12 cellular contexts compared by ENCODE assay signal in the genomic region with DNA sequence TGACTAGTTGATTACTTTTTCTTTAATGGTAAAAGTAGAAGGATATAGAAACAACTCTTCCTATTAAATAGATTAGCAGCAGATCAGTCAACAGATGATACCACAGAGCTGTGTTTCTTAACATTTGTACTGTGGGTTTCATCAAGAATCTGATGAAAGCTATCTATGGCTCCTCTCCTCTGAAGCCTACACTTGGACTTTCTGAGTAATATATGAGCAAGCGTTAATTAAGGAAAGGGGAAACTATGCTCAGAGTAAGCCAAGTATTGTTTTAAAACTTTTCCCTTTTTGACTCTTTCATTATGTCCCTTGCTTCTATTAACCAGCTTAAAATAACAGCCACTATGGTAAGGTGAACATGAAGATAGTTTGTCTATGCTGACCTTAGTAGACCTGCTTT. TPM values are rescaled to one million over a fixed set of nuclear protein-coding genes. Genes with fewer than 3 reads are reported as not detected.
A peak's percentile ranks its signal among the peaks of the same experiment; 100 is the strongest.
DNase-seq lines count a peak whose midpoint lies in the region; ATAC-seq and TF ChIP-seq lines count a peak whose summit lies in the region.
"Had no signal": no experiment of that assay in that cellular context is flagged by ENCODE, and none has a peak within 500 bp of the region (broad histone marks: within the 10 kb centered on the region; RNA-seq: fewer than 3 reads in every experiment).

No MANE protein-coding gene starts in this region.

- 80% methylated on average over 1 of the region's 1 CpG for WGBS in SK-N-SH (ENCODE audit: low lambda C conversion rate)

- POLR2A ChIA-PET in SK-N-SH (lab: Yijun Ruan, JAX) (no interaction called here), WTC11 (lab: Charles Lee) (interaction anchor here (1.0 kb wide), 1 partner anchor 11 kb away, joined by 3 read pairs; a partner anchor contains a TSS)
- POLR2A ChIA-PET in naive thymus-derived CD4-positive, alpha-beta T cell (lab: Charles Lee): interaction anchor here (2.1 kb wide), 1 partner anchor 11 kb away, joined by 7 read pairs; a partner anchor contains a TSS

- H3K36me3 ChIP-seq in SK-N-SH (replicated peaks in 1 of 2; ENCODE audit: control insufficient read depth in 1 of 2, insufficient read depth in 2 of 2, low read length in 1 of 2): peaks cover 0 to 2% of the 10 kb centered on the region in 2 experiments
- peaks cover under 1 to 17% (median 5%) of the 10 kb centered on the region in 3 experiments for H3K36me3 ChIP-seq in naive thymus-derived CD4-positive, alpha-beta T cell (ENCODE audit: control insufficient read depth in 2 of 3, insufficient read depth in 3 of 3, low read length in 3 of 3)

- H3K79me2 ChIP-seq in SK-N-SH (ENCODE audit: insufficient read depth): peaks cover 100% of the 10 kb centered on the region

- ATAC-seq in SK-N-SH treated with all-trans-retinoic acid at 6 μM for 48 hours (peak; percentile 36; the same call in 1 of the 3 replicates), GM18868 (IDR thresholded peaks at IDR 0.05; ENCODE audit: unreplicated experiment) (peak; percentile 65), WTC11 (no peak), HG03469 (IDR thresholded peaks at IDR 0.05; ENCODE audit: unreplicated experiment) (no peak)
- peak; percentile 37 for ATAC-seq in naive thymus-derived CD4-positive, alpha-beta T cell

- TF ChIP-seq EP300 in SK-N-SH (IDR thresholded peaks at IDR 0.05; ENCODE audit: borderline replicate concordance in 1 of 2, low read depth in 1 of 2, low read length in 1 of 2): no peak

- no peaks in the 10 kb centered on the region for H3K27me3 ChIP-seq in SK-N-SH (ENCODE audit: insufficient read depth)
- H3K27me3 ChIP-seq in naive thymus-derived CD4-positive, alpha-beta T cell (ENCODE audit: control insufficient read depth in 2 of 2, insufficient read depth in 2 of 2, low read length in 2 of 2): no peaks in the 10 kb centered on the region
- H3K27me3 ChIP-seq: Peyer's patch had no signal

- no peak for TF ChIP-seq RAD21 in SK-N-SH (IDR thresholded peaks at IDR 0.05; ENCODE audit: low read length)

- peaks cover 14% of the 10 kb centered on the region for H3F3A ChIP-seq in SK-N-SH (replicated peaks; ENCODE audit: insufficient read depth)

- peaks cover 96% of the 10 kb centered on the region for H4K20me1 ChIP-seq in SK-N-SH (ENCODE audit: insufficient read depth)

- H2AFZ ChIP-seq in SK-N-SH (ENCODE audit: low read depth): no peak overlapping the region

- no peaks in the 10 kb centered on the region for H3K27me3 Mint-ChIP-seq in WTC11 (ENCODE audit: low read depth)
- H3K27me3 Mint-ChIP-seq in naive thymus-derived CD4-positive, alpha-beta T cell: no peaks in the 10 kb centered on the region

- TF ChIP-seq CTCF in SK-N-SH (IDR thresholded peaks at IDR 0.05): no peak
- no peak for TF ChIP-seq CTCF in WTC11 (IDR thresholded peaks at IDR 0.05)

- H3K9ac ChIP-seq in SK-N-SH: no peak overlapping the region

- H3K4me3 ChIP-seq in SK-N-SH (ENCODE audit: low read depth in 2 of 2, low read length in 1 of 2): no peak overlapping the region
- no peak overlapping the region for H3K4me3 ChIP-seq in naive thymus-derived CD4-positive, alpha-beta T cell (ENCODE audit: low read length)
- H3K4me3 ChIP-seq: lung, Peyer's patch had no signal

- no peaks in the 10 kb centered on the region for H3K9me3 ChIP-seq in SK-N-SH
- no peaks in the 10 kb centered on the region for H3K9me3 ChIP-seq in naive thymus-derived CD4-positive, alpha-beta T cell (ENCODE audit: control insufficient read depth in 2 of 3, low read length in 3 of 3)
- H3K9me3 ChIP-seq: Peyer's patch had no signal

- CTCF ChIA-PET in SK-N-SH (lab: Yijun Ruan, JAX) (no interaction called here), WTC11 (lab: Charles Lee) (no interaction called here)
- CTCF ChIA-PET in naive thymus-derived CD4-positive, alpha-beta T cell (lab: Charles Lee): interaction anchor here (1.4 kb wide), 1 partner anchor 9 kb away, joined by 4 read pairs; no protein-coding TSS in a partner anchor

- peaks cover 16% of the 10 kb centered on the region for H3K36me3 Mint-ChIP-seq in WTC11
- peaks cover 7 to 22% (median 19%) of the 10 kb centered on the region in 5 donors for H3K36me3 Mint-ChIP-seq in naive thymus-derived CD4-positive, alpha-beta T cell

- peak overlapping the region in 1 of 2 experiments; percentile 31; a peak in 1 of 4 replicates for H3K27ac ChIP-seq in SK-N-SH (ENCODE audit: low read depth in 2 of 2, low read length in 1 of 2)
- H3K27ac ChIP-seq in naive thymus-derived CD4-positive, alpha-beta T cell (ENCODE audit: low read depth, low read length): no peak overlapping the region
- H3K27ac ChIP-seq: Peyer's patch had no signal

- H3K9me2 ChIP-seq in SK-N-SH: no peaks in the 10 kb centered on the region

- peaks cover 27% of the 10 kb centered on the region for H3K4me1 Mint-ChIP-seq in WTC11
- peaks cover 63 to 86% (median 82%) of the 10 kb centered on the region in 7 donors for H3K4me1 Mint-ChIP-seq in naive thymus-derived CD4-positive, alpha-beta T cell

- DNase-seq in SK-N-SH (no peak), WTC11 (ENCODE audit: low spot score) (no peak), NCI-H1417 (lab: John Stamatoyannopoulos, UW) (no peak), NCI-H1048 (lab: John Stamatoyannopoulos, UW) (no peak)
- DNase-seq in naive thymus-derived CD4-positive, alpha-beta T cell: no peak
- DNase-seq: DMS 273 treated with DMSO at 0.1 percent for 48 hours, Peyer's patch, trophoblast cell had no signal

- H3K27ac Mint-ChIP-seq in WTC11: peak overlapping the region; percentile 28; the same call in 1 of the 2 replicates
- H3K27ac Mint-ChIP-seq in naive thymus-derived CD4-positive, alpha-beta T cell: peak overlapping the region in 4 of 9 donors; percentile 28 to 65 (median 54)

- intact Hi-C loops in naive thymus-derived CD4-positive, alpha-beta T cell (cut with micrococcal nuclease): no loop called here

- no peak overlapping the region for H3K4me3 Mint-ChIP-seq in WTC11
- H3K4me3 Mint-ChIP-seq in naive thymus-derived CD4-positive, alpha-beta T cell: peak overlapping the region in 7 of 10 donors; percentile 6 to 58 (median 49)

- no peaks in the 10 kb centered on the region for H3K9me3 Mint-ChIP-seq in WTC11
- H3K9me3 Mint-ChIP-seq in naive thymus-derived CD4-positive, alpha-beta T cell: no peaks in the 10 kb centered on the region

- H3K4me1 ChIP-seq in SK-N-SH (ENCODE audit: control insufficient read depth in 1 of 2, insufficient read depth in 2 of 2, low read depth in 1 of 2, low read length in 1 of 2): no peaks in the 10 kb centered on the region; a peak in 2 of 4 replicates
- peaks cover 41 to 45% of the 10 kb centered on the region in 2 donors for H3K4me1 ChIP-seq in naive thymus-derived CD4-positive, alpha-beta T cell (ENCODE audit: control insufficient read depth in 2 of 2, insufficient read depth in 2 of 2, low read length in 2 of 2)

- H3K4me2 ChIP-seq in SK-N-SH: no peak overlapping the region

TF ChIP-seq in SK-N-SH, 30 proteins besides CTCF, POLR2A, EP300 and RAD21 (continues in another document):
- TF ChIP-seq GABPA (IDR thresholded peaks at IDR 0.05; ENCODE audit: low read depth) (no peak), TAF1 (IDR thresholded peaks at IDR 0.05; ENCODE audit: borderline replicate concordance, low read depth, low read length) (no peak), FOSL2 (IDR thresholded peaks at IDR 0.05; ENCODE audit: borderline replicate concordance, low read depth) (no peak), EZH2phosphoT487 (IDR thresholded peaks at IDR 0.05; ENCODE audit: borderline replicate concordance, low read depth) (no peak), SMC3 (IDR thresholded peaks at IDR 0.05; ENCODE audit: low read depth, low read length) (no peak), GATA2 (CRISPR knock-in tag; IDR thresholded peaks at IDR 0.05) (no peak), YY1 (IDR thresholded peaks at IDR 0.05; ENCODE audit: low read depth) (no peak), NRF1 (IDR thresholded peaks at IDR 0.05; ENCODE audit: low read depth, low read length) (no peak)

TF ChIP-seq in WTC11, 78 proteins besides CTCF, POLR2A, EP300 and RAD21 (continues in another document):
- no peak for TF ChIP-seq IRF2 (CRISPR knock-in tag; IDR thresholded peaks at IDR 0.05; ENCODE audit: borderline replicate concordance, low read depth)
- TF ChIP-seq, protein P1, sequence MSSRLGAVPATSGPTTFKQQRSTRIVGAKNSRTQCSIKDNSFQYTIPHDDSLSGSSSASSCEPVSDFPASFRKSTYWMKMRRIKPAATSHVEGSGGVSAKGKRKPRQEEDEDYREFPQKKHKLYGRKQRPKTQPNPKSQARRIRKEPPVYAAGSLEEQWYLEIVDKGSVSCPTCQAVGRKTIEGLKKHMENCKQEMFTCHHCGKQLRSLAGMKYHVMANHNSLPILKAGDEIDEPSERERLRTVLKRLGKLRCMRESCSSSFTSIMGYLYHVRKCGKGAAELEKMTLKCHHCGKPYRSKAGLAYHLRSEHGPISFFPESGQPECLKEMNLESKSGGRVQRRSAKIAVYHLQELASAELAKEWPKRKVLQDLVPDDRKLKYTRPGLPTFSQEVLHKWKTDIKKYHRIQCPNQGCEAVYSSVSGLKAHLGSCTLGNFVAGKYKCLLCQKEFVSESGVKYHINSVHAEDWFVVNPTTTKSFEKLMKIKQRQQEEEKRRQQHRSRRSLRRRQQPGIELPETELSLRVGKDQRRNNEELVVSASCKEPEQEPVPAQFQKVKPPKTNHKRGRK (CRISPR knock-in tag; IDR thresholded peaks at IDR 0.05; ENCODE audit: borderline replicate concordance): no peak

RNA-seq across cellular contexts. Expression of a gene that starts 10.8 kb away (rescaled TPM):
- 4.4 and 5.6 TPM in 2 replicates for polyA plus RNA-seq in SK-N-SH (2012; rRNA removed)
- polyA plus RNA-seq in SK-N-SH (2012; cell fraction: cytosol; rRNA removed): 6.0 and 6.9 TPM in 2 replicates
- polyA plus RNA-seq in SK-N-SH (2012; cell fraction: nucleus; rRNA removed): 9.3 and 14.3 TPM in 2 replicates
- 30.2 to 35.7 TPM (median 32.8 TPM) in 3 replicates for total RNA-seq in WTC11 (2021)
- 100 to 1,000 TPM in 2 of 5 experiments, 10 to 100 TPM in 3; 60.8 to 124 (median 93.2) TPM for total RNA-seq in naive thymus-derived CD4-positive, alpha-beta T cell
- polyA plus RNA-seq in naive thymus-derived CD4-positive, alpha-beta T cell: 10 to 100 TPM; 63.3 to 76.3 TPM

RNA-seq across cellular contexts. Expression of a gene that starts 11.2 kb away (rescaled TPM):
- 15.7 and 18.5 TPM in 2 replicates for polyA plus RNA-seq in SK-N-SH (2012; rRNA removed)
- 25.2 and 28.2 TPM in 2 replicates for polyA plus RNA-seq in SK-N-SH (2012; cell fraction: cytosol; rRNA removed)
- polyA plus RNA-seq in SK-N-SH (2012; cell fraction: nucleus; rRNA removed): 7.8 and 10.6 TPM in 2 replicates
- 37.3 to 43.5 TPM (median 39.2 TPM) in 3 replicates for total RNA-seq in WTC11 (2021)
- 10 to 100 TPM; 26.5 to 51.7 (median 30.2) TPM for total RNA-seq in naive thymus-derived CD4-positive, alpha-beta T cell
- 10 to 100 TPM; 61.5 to 70.0 TPM for polyA plus RNA-seq in naive thymus-derived CD4-positive, alpha-beta T cell

RNA-seq across cellular contexts. Expression of a gene that starts 50.0 kb away (rescaled TPM):
- 18.3 and 26.2 TPM in 2 replicates for polyA plus RNA-seq in SK-N-SH (2012; rRNA removed)
- 24.7 and 29.8 TPM in 2 replicates for polyA plus RNA-seq in SK-N-SH (2012; cell fraction: cytosol; rRNA removed)
- polyA plus RNA-seq in SK-N-SH (2012; cell fraction: nucleus; rRNA removed): 24.9 and 42.8 TPM in 2 replicates
- total RNA-seq in WTC11 (2021): 33.3 to 40.1 TPM (median 34.8 TPM) in 3 replicates
- 10 to 100 TPM; 16.8 to 26.1 (median 20.6) TPM for total RNA-seq in naive thymus-derived CD4-positive, alpha-beta T cell
- polyA plus RNA-seq in naive thymus-derived CD4-positive, alpha-beta T cell: 10 to 100 TPM; 12.9 to 16.1 TPM

Comparison
In these comparisons a context has a peak if more than half of its experiments do, and no peak if none do; other contexts are left out.
1. ATAC-seq: peak in SK-N-SH treated with all-trans-retinoic acid at 6 μM for 48 hours (single experiment), GM18868 (single experiment) and naive thymus-derived CD4-positive, alpha-beta T cell (single experiment); none in WTC11 (single experiment) and HG03469 (single experiment).